In genomic region chr6:37354526-37355384, GRCh38 we compare ENCODE assay signal across 8 cellular contexts. TPM values are rescaled to one million over a fixed set of nuclear protein-coding genes. Genes with fewer than 3 reads are reported as not detected.
DNase-seq lines count a peak whose midpoint lies in the region; ATAC-seq and TF ChIP-seq lines count a peak whose summit lies in the region.

No MANE protein-coding gene starts in this region.

- no peak for TF ChIP-seq CTCF in osteoblast (IDR thresholded peaks at IDR 0.05; ENCODE audit: extremely low read depth, low read depth, low read length)

- in situ Hi-C loops in G401 (cut with HindIII; ENCODE audit: low sequenced_read_pairs), result no loop called here

- H3K4me3 ChIP-seq in Karpas-422 (ENCODE audit: low read length) (peak overlapping the region; percentile 93), osteoblast (ENCODE audit: insufficient read depth, low read length) (peak overlapping the region; percentile 99)

- peaks cover 6% of the 10 kb centered on the region for H3K36me3 Mint-ChIP-seq in activated T-cell treated with anti-CD3 and anti-CD28 coated beads, Interleukin-2, amount 50 U/mL, for 4 hours (ENCODE audit: insufficient read depth)

- ATAC-seq in activated T-cell treated with anti-CD3 and anti-CD28 coated beads, Interleukin-2, amount 50 U/mL, for 4 hours, result peak; percentile 24 to 26
- no peak for ATAC-seq in HG03442 (IDR thresholded peaks at IDR 0.05; ENCODE audit: unreplicated experiment)

- no peaks in the 10 kb centered on the region for H3K27me3 Mint-ChIP-seq in activated T-cell treated with anti-CD3 and anti-CD28 coated beads, Interleukin-2, amount 50 U/mL, for 4 hours (ENCODE audit: low read depth)

- H3K4me2 ChIP-seq in Karpas-422 (ENCODE audit: low read depth, low read length, poor library complexity, severe bottlenecking) (peak overlapping the region; percentile 88), osteoblast (ENCODE audit: insufficient read depth, low read length) (peak overlapping the region; percentile 81)

- H3K27ac ChIP-seq in Karpas-422 (ENCODE audit: low read length) (peak overlapping the region; percentile 47), osteoblast (ENCODE audit: low read depth, low read length) (peak overlapping the region; percentile 64)

- H3K79me2 ChIP-seq in Karpas-422 (ENCODE audit: low read length) (peaks cover 59% of the 10 kb centered on the region), osteoblast (ENCODE audit: insufficient read depth, low read length) (peaks cover 56% of the 10 kb centered on the region)

- H3K9me3 ChIP-seq in Karpas-422 (ENCODE audit: low read length), result no peaks in the 10 kb centered on the region
- H3K9me3 ChIP-seq in osteoblast (ENCODE audit: low read depth, low read length), result no peaks in the 10 kb centered on the region

- no peaks in the 10 kb centered on the region for H3K9me2 ChIP-seq in Karpas-422 (replicated peaks; ENCODE audit: insufficient read depth, low read length)

- no peaks in the 10 kb centered on the region for H3K9me3 Mint-ChIP-seq in activated T-cell treated with anti-CD3 and anti-CD28 coated beads, Interleukin-2, amount 50 U/mL, for 4 hours

- DNase-seq in G401 (ENCODE audit: low spot score), result peak; percentile 29
- peak; percentile 66 for DNase-seq in Karpas-422
- DNase-seq in activated T-cell treated with anti-CD3 and anti-CD28 coated beads, Interleukin-2, amount 50 U/mL, for 4 hours, result peak; percentile 7
- DNase-seq in glomerular visceral epithelial cell (ENCODE audit: extremely low spot score), result peak; percentile 20
- DNase-seq in osteoblast (ENCODE audit: insufficient read length, low spot score, missing footprints), result peak; percentile 91
- no peak for DNase-seq in OCI-M2 (lab: John Stamatoyannopoulos, UW; ENCODE audit: unreplicated experiment)
- DNase-seq in superior temporal gyrus (ENCODE audit: extremely low spot score), result no peak

- H2AFZ ChIP-seq in Karpas-422 (ENCODE audit: low read length) (peak overlapping the region; percentile 92), osteoblast (ENCODE audit: low read length) (peak overlapping the region; percentile 92)

- peaks cover 25% of the 10 kb centered on the region for H3K4me1 Mint-ChIP-seq in activated T-cell treated with anti-CD3 and anti-CD28 coated beads, Interleukin-2, amount 50 U/mL, for 4 hours (ENCODE audit: low read depth)

- peaks cover 49% of the 10 kb centered on the region for H3K4me1 ChIP-seq in Karpas-422 (ENCODE audit: low read length)
- H3K4me1 ChIP-seq in osteoblast (ENCODE audit: insufficient read depth, low read length), result peaks cover 12% of the 10 kb centered on the region

- H3K36me3 ChIP-seq in Karpas-422 (ENCODE audit: insufficient read depth, low read length), result no peaks in the 10 kb centered on the region
- H3K36me3 ChIP-seq in osteoblast (ENCODE audit: insufficient read depth, low read length), result no peaks in the 10 kb centered on the region

- peak overlapping the region; percentile 90 for H3K4me3 Mint-ChIP-seq in activated T-cell treated with anti-CD3 and anti-CD28 coated beads, Interleukin-2, amount 50 U/mL, for 4 hours

- H4K20me1 ChIP-seq in Karpas-422 (ENCODE audit: insufficient read depth, low read depth, low read length) (peaks cover 9% of the 10 kb centered on the region; the same call in 1 of the 2 replicates), osteoblast (ENCODE audit: insufficient read depth, low read length) (peaks cover 25% of the 10 kb centered on the region)

- no peaks in the 10 kb centered on the region for H3K27me3 ChIP-seq in Karpas-422 (ENCODE audit: low read length)
- peaks cover 4% of the 10 kb centered on the region for H3K27me3 ChIP-seq in osteoblast (ENCODE audit: insufficient read depth, low read length)

- H3K9ac ChIP-seq in Karpas-422 (ENCODE audit: low read length), result peak overlapping the region; percentile 93

RNA-seq across cellular contexts. Expression of gene RNF8, which starts 1.0 kb away (rescaled TPM):
- 35.7 and 57.9 TPM in 2 replicates for total RNA-seq in G401 (2014; rRNA removed; shearing (Covaris generic))
- 22.5 and 32.7 TPM in 2 replicates for total RNA-seq in Karpas-422 (2014; rRNA removed; shearing (Covaris generic); ENCODE audit: low replicate concordance)
- total RNA-seq in activated T-cell treated with anti-CD3 and anti-CD28 coated beads, Interleukin-2, amount 50 U/mL, for 4 hours, result 10 to 100 TPM; 21.8 to 25.8 (median 23.8) TPM
- 16.6 and 20.9 TPM in 2 replicates for total RNA-seq in osteoblast

Comparison
In these comparisons a context has a peak if more than half of its experiments do, and no peak if none do; other contexts are left out.
1. DNase-seq: peak in G401 (single experiment), Karpas-422 (single experiment), activated T-cell treated with anti-CD3 and anti-CD28 coated beads, Interleukin-2, amount 50 U/mL, for 4 hours (single experiment), glomerular visceral epithelial cell (single experiment) and osteoblast (single experiment); none in OCI-M2 (single experiment) and superior temporal gyrus (single experiment).